Comparison of ENCODE assay signal across 19 cellular contexts in genomic region chr18:61964616-61965015, GRCh38.
"Had no signal": no experiment of that assay in that cellular context is flagged by ENCODE, and none has a peak within 500 bp of the region (broad histone marks: within the 10 kb centered on the region; RNA-seq: fewer than 3 reads in every experiment).

No MANE protein-coding gene starts in this region.

- H3K9me3 ChIP-seq: SK-N-SH had no signal

- ATAC-seq: HepG2 had no signal

- DNase-seq: IMR-90, Karpas-422, KG1, MM.1S, NCI-H1092 treated with DMSO at 0.1 percent for 48 hours, NCI-H1436, NCI-H187, NCI-H2029, NCI-H2081 treated with DMSO at 0.1 percent for 48 hours, NCI-H2171, NCI-H226, NCI-H446, NCI-H510A, NCI-H524 treated with DMSO at 0.1 percent for 48 hours, NCI-H82, SHP77, SK-N-SH had no signal

- H3K9ac ChIP-seq: SK-N-SH had no signal

- H3K9me2 ChIP-seq: SK-N-SH had no signal

- H3K4me2 ChIP-seq: SK-N-SH had no signal

- H3K27ac ChIP-seq: RWPE1 had no signal
